In genomic region chr2:158458617-158458920, GRCh38 we compare ENCODE assay signal across 1 cellular context.
TF ChIP-seq lines count a peak whose summit lies in the region.

No MANE protein-coding gene starts in this region.

TF ChIP-seq in H1, 55 proteins besides CTCF, POLR2A, EP300 and RAD21 (continued from another document):
- TF ChIP-seq CTBP2 (IDR thresholded peaks at IDR 0.05; ENCODE audit: borderline replicate concordance, insufficient read depth, insufficient read length, low read length) (no peak), SIX5 (IDR thresholded peaks at IDR 0.05; ENCODE audit: low read depth, low read length) (no peak), CHD2 (IDR thresholded peaks at IDR 0.05; ENCODE audit: low read length) (no peak), SUZ12 (IDR thresholded peaks at IDR 0.05; ENCODE audit: low read length) (no peak)
